In genomic region chr11:83819936-83820549, GRCh38 we compare ENCODE assay signal across 9 cellular contexts.
DNase-seq lines count a peak whose midpoint lies in the region; ATAC-seq, FAIRE-seq and TF ChIP-seq lines count a peak whose summit lies in the region.
"Had no signal": no experiment of that assay in that cellular context is flagged by ENCODE, and none has a peak within 500 bp of the region (broad histone marks: within the 10 kb centered on the region; RNA-seq: fewer than 3 reads in every experiment).

No MANE protein-coding gene starts in this region.

- FAIRE-seq in HTR-8/SVneo (lab: Jason Lieb, UNC), result no peak

- intact Hi-C loops in OCI-LY7 (cut with micrococcal nuclease; ENCODE audit: unreplicated experiment), result loop anchor here (2.0 to 10.0 kb wide), 6 partner anchors 528 to 1135 kb away; no protein-coding TSS in a partner anchor
- intact Hi-C loops in naive thymus-derived CD4-positive, alpha-beta T cell (cut with micrococcal nuclease), result loop anchor here (1.0 to 5.0 kb wide), 8 partner anchors 48 to 1137 kb away; no protein-coding TSS in a partner anchor

- H3K79me2 ChIP-seq in OCI-LY7 (ENCODE audit: insufficient read depth, low read depth, low read length), result no peaks in the 10 kb centered on the region

- no peaks in the 10 kb centered on the region for H3K27me3 Mint-ChIP-seq in endothelial cell (ENCODE audit: unreplicated experiment)
- H3K27me3 Mint-ChIP-seq in naive thymus-derived CD4-positive, alpha-beta T cell, result peaks cover 0 to 4% (median 3%) of the 10 kb centered on the region in 5 donors

- no peaks in the 10 kb centered on the region for H3K9me3 ChIP-seq in OCI-LY7 (ENCODE audit: low read length)
- no peaks in the 10 kb centered on the region for H3K9me3 ChIP-seq in naive thymus-derived CD4-positive, alpha-beta T cell (ENCODE audit: control insufficient read depth in 2 of 3, low read length in 3 of 3)
- H3K9me3 ChIP-seq: BLaER1 had no signal

- no peaks in the 10 kb centered on the region for H4K20me1 ChIP-seq in OCI-LY7 (ENCODE audit: insufficient read depth, low read length)
- H4K20me1 ChIP-seq: BLaER1 had no signal

- no peak overlapping the region for H3K4me3 Mint-ChIP-seq in endothelial cell (ENCODE audit: unreplicated experiment)
- H3K4me3 Mint-ChIP-seq in naive thymus-derived CD4-positive, alpha-beta T cell, result no peak overlapping the region

- no TSS peak for BruUV-seq in OCI-LY7 (replicated peaks; lab: Mats Ljungman, UMichigan)

- no peak overlapping the region for H3K27ac Mint-ChIP-seq in endothelial cell (ENCODE audit: unreplicated experiment)
- H3K27ac Mint-ChIP-seq in naive thymus-derived CD4-positive, alpha-beta T cell, result no peak overlapping the region

- no peaks in the 10 kb centered on the region for H3K36me3 Mint-ChIP-seq in endothelial cell (ENCODE audit: low read depth, unreplicated experiment)
- H3K36me3 Mint-ChIP-seq in naive thymus-derived CD4-positive, alpha-beta T cell, result no peaks in the 10 kb centered on the region

- H3K4me2 ChIP-seq in OCI-LY7 (ENCODE audit: low read length), result no peak overlapping the region
- H3K4me2 ChIP-seq: BLaER1 had no signal

- no peak for ATAC-seq in naive thymus-derived CD4-positive, alpha-beta T cell
- no peak for ATAC-seq in omental fat pad (ENCODE audit: low FRiP score)
- ATAC-seq in GM21528 (IDR thresholded peaks at IDR 0.05; ENCODE audit: low FRiP score, unreplicated experiment), result no peak

- H3K9me2 ChIP-seq in OCI-LY7 (ENCODE audit: insufficient read depth, low read length), result no peaks in the 10 kb centered on the region

- CTCF ChIA-PET in OCI-LY7 (lab: Charles Lee; ENCODE audit: unreplicated experiment), result interaction anchor here (0.6 kb wide), 1 partner anchor 545 kb away, joined by 3 read pairs; no protein-coding TSS in a partner anchor
- CTCF ChIA-PET in naive thymus-derived CD4-positive, alpha-beta T cell (lab: Charles Lee), result interaction anchor here (1.2 kb wide), 1 partner anchor 953 kb away, joined by 4 read pairs; no protein-coding TSS in a partner anchor

- no peak overlapping the region for H3K4me3 ChIP-seq in OCI-LY7 (ENCODE audit: low read depth, low read length, poor library complexity, severe bottlenecking)
- H3K4me3 ChIP-seq in naive thymus-derived CD4-positive, alpha-beta T cell (ENCODE audit: low read length), result no peak overlapping the region
- H3K4me3 ChIP-seq: BLaER1 had no signal

- DNase-seq in NCI-H1417 (lab: John Stamatoyannopoulos, UW) (peak in 2 of 3 experiments; percentile 59 to 84), NCI-H1417 treated with DMSO at 0.1 percent for 48 hours (lab: John Stamatoyannopoulos, UW) (no peak), HTR-8/SVneo (ENCODE audit: insufficient read length, low spot score) (peak; percentile 41), OCI-LY7 (ENCODE audit: low spot score) (peak; percentile 49), endothelial cell (ENCODE audit: low spot score) (no peak), omental fat pad (ENCODE audit: low spot score) (no peak)
- peak in 5 of 9 donors; percentile 3 to 13 (median 10) for DNase-seq in naive thymus-derived CD4-positive, alpha-beta T cell

- H2AFZ ChIP-seq in OCI-LY7 (ENCODE audit: low read length), result no peak overlapping the region

- H3K4me1 Mint-ChIP-seq in endothelial cell (ENCODE audit: unreplicated experiment), result peaks cover 3% of the 10 kb centered on the region
- H3K4me1 Mint-ChIP-seq in naive thymus-derived CD4-positive, alpha-beta T cell, result no peaks in the 10 kb centered on the region

- H3K36me3 ChIP-seq in OCI-LY7 (ENCODE audit: insufficient read depth, low read length), result no peaks in the 10 kb centered on the region
- no peaks in the 10 kb centered on the region for H3K36me3 ChIP-seq in naive thymus-derived CD4-positive, alpha-beta T cell (ENCODE audit: control insufficient read depth in 2 of 3, insufficient read depth in 3 of 3, low read length in 3 of 3)
- H3K36me3 ChIP-seq: BLaER1 had no signal

- no peaks in the 10 kb centered on the region for H3K4me1 ChIP-seq in OCI-LY7 (ENCODE audit: insufficient read depth, low read length, poor library complexity, severe bottlenecking)
- no peaks in the 10 kb centered on the region for H3K4me1 ChIP-seq in naive thymus-derived CD4-positive, alpha-beta T cell (ENCODE audit: control insufficient read depth in 2 of 2, insufficient read depth in 2 of 2, low read length in 2 of 2)

- no peaks in the 10 kb centered on the region for H3K9me3 Mint-ChIP-seq in endothelial cell (ENCODE audit: unreplicated experiment)
- H3K9me3 Mint-ChIP-seq in naive thymus-derived CD4-positive, alpha-beta T cell, result no peaks in the 10 kb centered on the region

- no peak overlapping the region for H3K27ac ChIP-seq in OCI-LY7 (ENCODE audit: low read depth, low read length, poor library complexity, severe bottlenecking)
- H3K27ac ChIP-seq in naive thymus-derived CD4-positive, alpha-beta T cell (ENCODE audit: low read depth, low read length), result no peak overlapping the region
- H3K27ac ChIP-seq: BLaER1 had no signal

- TF ChIP-seq CTCF in OCI-LY7 (conservative IDR thresholded peaks at IDR 0.05; ENCODE audit: low read length) (peak; percentile 82), endothelial cell (IDR thresholded peaks at IDR 0.05; ENCODE audit: unreplicated experiment) (peak; percentile 47), omental fat pad (IDR thresholded peaks at IDR 0.05) (no peak)

- POLR2A ChIA-PET in OCI-LY7 (lab: Charles Lee), result interaction anchor here (0.6 to 1.2 kb wide), 6 partner anchors 11 to 968 kb away, joined by 3 to 6 read pairs (median 4); no protein-coding TSS in a partner anchor
- POLR2A ChIA-PET in naive thymus-derived CD4-positive, alpha-beta T cell (lab: Charles Lee), result no interaction called here

- H3K27me3 ChIP-seq in naive thymus-derived CD4-positive, alpha-beta T cell (ENCODE audit: control insufficient read depth in 2 of 2, insufficient read depth in 2 of 2, low read length in 2 of 2), result no peaks in the 10 kb centered on the region
- H3K27me3 ChIP-seq: BLaER1 had no signal

Comparison
In these comparisons a context has a peak if more than half of its experiments do, and no peak if none do; other contexts are left out.
1. DNase-seq: peak in NCI-H1417 (2 of 3), HTR-8/SVneo (single experiment), OCI-LY7 (single experiment) and naive thymus-derived CD4-positive, alpha-beta T cell (5 of 9); none in NCI-H1417 treated with DMSO at 0.1 percent for 48 hours (single experiment), endothelial cell (single experiment) and omental fat pad (single experiment).
2. CTCF ChIP-seq: peak in OCI-LY7 (single experiment) and endothelial cell (single experiment); none in omental fat pad (0 of 3).